In genomic region chrX:31228909-31229308, GRCh38 we compare ENCODE assay signal across 9 cellular contexts.
DNase-seq lines count a peak whose midpoint lies in the region; ATAC-seq and TF ChIP-seq lines count a peak whose summit lies in the region.
"Had no signal": no experiment of that assay in that cellular context is flagged by ENCODE, and none has a peak within 500 bp of the region (broad histone marks: within the 10 kb centered on the region; RNA-seq: fewer than 3 reads in every experiment).

No MANE protein-coding gene starts in this region.

- no peaks in the 10 kb centered on the region for H3K4me1 ChIP-seq in transverse colon
- H3K4me1 ChIP-seq in heart left ventricle: peaks cover 0 to 9% (median 0%) of the 10 kb centered on the region in 12 donors

- H3K36me3 Mint-ChIP-seq in mesothelial cell of epicardium: peaks cover 5% of the 10 kb centered on the region

- H3K9me3 ChIP-seq in transverse colon: no peaks in the 10 kb centered on the region
- H3K9me3 ChIP-seq in heart left ventricle: no peaks in the 10 kb centered on the region

- H3K4me1 Mint-ChIP-seq in mesothelial cell of epicardium: peaks cover 9% of the 10 kb centered on the region

- TF ChIP-seq POLR2A in transverse colon (IDR thresholded peaks at IDR 0.05): no peak
- no peak for TF ChIP-seq POLR2A in heart left ventricle (IDR thresholded peaks at IDR 0.05)

- H3K27ac Mint-ChIP-seq in mesothelial cell of epicardium: peak overlapping the region; percentile 79

- H3K27me3 ChIP-seq in transverse colon: no peaks in the 10 kb centered on the region
- H3K27me3 ChIP-seq in heart left ventricle: no peaks in the 10 kb centered on the region

- intact Hi-C loops in transverse colon (cut with DNase I; ENCODE audit: low total_unique reads) (no loop called here), heart left ventricle (cut with DNase I) (no loop called here)

- peaks cover 30% of the 10 kb centered on the region for H3K9me3 Mint-ChIP-seq in mesothelial cell of epicardium

- no peaks in the 10 kb centered on the region for H3K36me3 ChIP-seq in transverse colon
- H3K36me3 ChIP-seq in heart left ventricle: no peaks in the 10 kb centered on the region

- in situ Hi-C loops in transverse colon (cut with MboI; ENCODE audit: low pct_ligation_motif_present in 1 of 4, low pct_unique_long_range_greater_than_20kb in 1 of 4, low sequenced_read_pairs in 3 of 4): no loop called here

- 45 to 58% methylated on average over 2 of the region's 2 CpGs for WGBS in transverse colon (ENCODE audit: low coverage in 1 of 2), 2 donors
- 64 to 79% (median 66%) methylated on average over 2 of the region's 2 CpGs for WGBS in heart left ventricle, 4 donors

- H3K4me3 Mint-ChIP-seq in mesothelial cell of epicardium: no peak overlapping the region

- peak; percentile 98 for ATAC-seq in GM18867 (IDR thresholded peaks at IDR 0.05; ENCODE audit: unreplicated experiment)
- ATAC-seq in HG02571 (IDR thresholded peaks at IDR 0.05; ENCODE audit: unreplicated experiment): peak; percentile 93
- ATAC-seq in HG03558 (IDR thresholded peaks at IDR 0.05; ENCODE audit: extremely low read depth, unreplicated experiment): peak; percentile 94
- ATAC-seq in heart left ventricle: no peak

- TF ChIP-seq EP300 in transverse colon (IDR thresholded peaks at IDR 0.05; ENCODE audit: low read depth): no peak

- TF ChIP-seq CTCF in mesothelial cell of epicardium (IDR thresholded peaks at IDR 0.05; ENCODE audit: unreplicated experiment) (no peak), transverse colon (IDR thresholded peaks at IDR 0.05) (no peak), heart left ventricle (IDR thresholded peaks at IDR 0.05) (no peak)

- no peak for DNase-seq in mesothelial cell of epicardium (ENCODE audit: low spot score in 2 of 2, unreplicated experiment in 2 of 2)
- no peak for DNase-seq in transverse colon
- no peak for DNase-seq in stimulated activated CD4-positive, alpha-beta T cell treated with anti-CD3 and anti-CD28 coated beads, Interleukin-1b, Interleukin-23, amount 100 ng/mL, for 48 hours
- DNase-seq in heart left ventricle: no peak
- no peak for DNase-seq in nucleus accumbens (lab: John Stamatoyannopoulos, UW)

- no peaks in the 10 kb centered on the region for H3K27me3 Mint-ChIP-seq in mesothelial cell of epicardium (ENCODE audit: low read depth)

- H3K4me3 ChIP-seq in transverse colon (no peak overlapping the region), heart left ventricle (no peak overlapping the region)

- peak overlapping the region in 2 of 4 donors; percentile 2 to 12 for H3K27ac ChIP-seq in transverse colon
- peak overlapping the region in 4 of 12 donors; percentile 1 to 58 (median 24) for H3K27ac ChIP-seq in heart left ventricle
- H3K27ac ChIP-seq: KMS-11 had no signal

Comparison
In these comparisons a context has a peak if more than half of its experiments do, and no peak if none do; other contexts are left out.
1. ATAC-seq: peak in GM18867 (single experiment), HG02571 (single experiment) and HG03558 (single experiment); none in heart left ventricle (0 of 4).